Comparison of ENCODE assay signal across 2 cellular contexts in the genomic region with DNA sequence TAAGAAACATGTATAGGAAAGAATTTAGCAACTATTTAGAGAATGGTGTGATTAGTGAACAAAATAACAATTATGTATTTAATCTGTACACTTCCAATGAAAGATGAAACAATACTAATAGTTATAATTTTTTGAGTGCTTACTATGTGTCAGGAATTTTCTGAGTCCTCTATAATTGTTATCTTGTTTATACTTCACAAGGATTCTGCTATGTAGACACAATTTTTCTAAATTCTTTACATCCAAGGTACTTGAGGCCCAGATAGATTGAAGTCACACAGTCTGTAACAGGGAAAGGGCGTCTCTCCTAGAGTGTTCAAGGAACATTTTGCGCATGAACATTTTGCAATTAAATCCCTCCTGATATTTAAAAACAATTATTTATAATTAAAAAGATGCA.
TF ChIP-seq lines count a peak whose summit lies in the region.

No MANE protein-coding gene starts in this region.

TF ChIP-seq in A549, 52 proteins besides CTCF, POLR2A, EP300 and RAD21:
- TF ChIP-seq FOSB (CRISPR knock-in tag; IDR thresholded peaks at IDR 0.05) (no peak), MAFK (IDR thresholded peaks at IDR 0.05; ENCODE audit: partially characterized antibody) (peak; percentile 55)

TF ChIP-seq in IMR-90, 13 proteins besides CTCF, POLR2A, EP300 and RAD21:
- TF ChIP-seq, protein P1, sequence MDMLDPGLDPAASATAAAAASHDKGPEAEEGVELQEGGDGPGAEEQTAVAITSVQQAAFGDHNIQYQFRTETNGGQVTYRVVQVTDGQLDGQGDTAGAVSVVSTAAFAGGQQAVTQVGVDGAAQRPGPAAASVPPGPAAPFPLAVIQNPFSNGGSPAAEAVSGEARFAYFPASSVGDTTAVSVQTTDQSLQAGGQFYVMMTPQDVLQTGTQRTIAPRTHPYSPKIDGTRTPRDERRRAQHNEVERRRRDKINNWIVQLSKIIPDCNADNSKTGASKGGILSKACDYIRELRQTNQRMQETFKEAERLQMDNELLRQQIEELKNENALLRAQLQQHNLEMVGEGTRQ (IDR thresholded peaks at IDR 0.05; ENCODE audit: low read depth, low read length) = no peak
- TF ChIP-seq RFX5 (IDR thresholded peaks at IDR 0.05; ENCODE audit: low read depth, low read length) (no peak), BHLHE40 (IDR thresholded peaks at IDR 0.05; ENCODE audit: low read depth, low read length) (no peak), MXI1 (IDR thresholded peaks at IDR 0.05; ENCODE audit: borderline replicate concordance, low read depth, low read length) (no peak), CEBPB (IDR thresholded peaks at IDR 0.05; ENCODE audit: low read depth, low read length) (no peak), CHD1 (IDR thresholded peaks at IDR 0.05; ENCODE audit: low read depth, low read length) (no peak), MAZ (IDR thresholded peaks at IDR 0.05; ENCODE audit: borderline replicate concordance, low read depth, low read length) (no peak), NFE2L2 (IDR thresholded peaks at IDR 0.05; ENCODE audit: low read depth, low read length) (no peak), MAFK (IDR thresholded peaks at IDR 0.05; ENCODE audit: low read depth, low read length) (no peak; the same call in 1 of the 2 replicates), SMC3 (IDR thresholded peaks at IDR 0.05; ENCODE audit: low read depth, low read length) (no peak), RCOR1 (IDR thresholded peaks at IDR 0.05; ENCODE audit: insufficient replicate concordance, low read length) (no peak)
- TF ChIP-seq, protein P2, sequence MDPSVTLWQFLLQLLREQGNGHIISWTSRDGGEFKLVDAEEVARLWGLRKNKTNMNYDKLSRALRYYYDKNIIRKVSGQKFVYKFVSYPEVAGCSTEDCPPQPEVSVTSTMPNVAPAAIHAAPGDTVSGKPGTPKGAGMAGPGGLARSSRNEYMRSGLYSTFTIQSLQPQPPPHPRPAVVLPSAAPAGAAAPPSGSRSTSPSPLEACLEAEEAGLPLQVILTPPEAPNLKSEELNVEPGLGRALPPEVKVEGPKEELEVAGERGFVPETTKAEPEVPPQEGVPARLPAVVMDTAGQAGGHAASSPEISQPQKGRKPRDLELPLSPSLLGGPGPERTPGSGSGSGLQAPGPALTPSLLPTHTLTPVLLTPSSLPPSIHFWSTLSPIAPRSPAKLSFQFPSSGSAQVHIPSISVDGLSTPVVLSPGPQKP (IDR thresholded peaks at IDR 0.05; ENCODE audit: borderline replicate concordance, low read depth, low read length) = no peak
